Comparison of ENCODE assay signal across 19 cellular contexts in the genomic region with DNA sequence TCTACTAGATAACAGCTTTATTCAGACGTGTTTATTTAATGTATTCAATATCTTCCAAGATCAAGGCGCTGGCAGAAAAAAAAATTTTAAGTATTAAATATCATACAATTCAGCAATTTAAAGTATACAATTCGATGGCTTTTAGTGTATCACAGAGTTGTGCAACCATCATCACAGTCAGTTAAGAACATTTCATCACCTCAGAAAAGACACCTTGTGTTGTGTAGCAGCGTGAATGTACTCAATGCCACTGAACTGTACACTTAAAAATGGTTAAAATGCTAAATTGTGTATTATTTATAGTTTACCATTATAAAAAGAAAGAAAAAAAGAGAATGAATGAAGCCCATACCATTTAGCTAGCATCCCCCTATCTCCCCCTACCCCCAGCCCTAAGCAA.
DNase-seq lines count a peak whose midpoint lies in the region; ATAC-seq and TF ChIP-seq lines count a peak whose summit lies in the region.
"Had no signal": no experiment of that assay in that cellular context is flagged by ENCODE, and none has a peak within 500 bp of the region (broad histone marks: within the 10 kb centered on the region; RNA-seq: fewer than 3 reads in every experiment).

No MANE protein-coding gene starts in this region.

- intact Hi-C loops in spleen (cut with DNase I; ENCODE audit: low total_unique reads): no loop called here
- intact Hi-C loops in posterior cingulate gyrus (cut with DNase I): no loop called here

- TF ChIP-seq POLR2A in spleen (IDR thresholded peaks at IDR 0.05): no peak

- peak overlapping the region in 5 of 8 donors; percentile 45 to 86 (median 61) for H3K27ac ChIP-seq in spleen

- H3K9me3 ChIP-seq in T-helper 17 cell (ENCODE audit: control insufficient read depth, low read length, poor library complexity, severe bottlenecking) (no peaks in the 10 kb centered on the region), spleen (peaks cover 0 to 19% (median 11%) of the 10 kb centered on the region in 8 donors)
- H3K9me3 ChIP-seq: esophagus muscularis mucosa had no signal

- DNase-seq in T-helper 17 cell (no peak), iris pigment epithelial cell (ENCODE audit: low read depth) (peak; percentile 81), spleen (no peak), NCI-H2107 treated with DMSO at 0.1 percent for 48 hours (lab: John Stamatoyannopoulos, UW; ENCODE audit: unreplicated experiment) (no peak), posterior cingulate gyrus (no peak)
- no peak for DNase-seq in stimulated activated CD4-positive, alpha-beta T cell treated with anti-CD3 and anti-CD28 coated beads, Interleukin-1b, Interleukin-23, amount 100 ng/mL, for 48 hours
- DNase-seq: activated CD4-positive, alpha-beta T cell treated with anti-CD3 and anti-CD28 coated beads for 48 hours; activated CD8-positive, alpha-beta memory T cell treated with anti-CD3 and anti-CD28 coated beads, Interleukin-2, amount 50 U/mL, for 4 hours; activated effector memory CD4-positive, alpha-beta T cell treated with Interleukin-2 at 50 U/mL for 16 hours; adrenal gland; Calu3; H9; NCI-H146; NCI-H82; stimulated activated CD4-positive, alpha-beta T cell treated with anti-CD3 and anti-CD28 coated beads, Interleukin-2, amount 100 ng/mL, for 24 hours had no signal

- H3K4me3 Mint-ChIP-seq in IgD-negative memory B cell: peak overlapping the region in 2 of 4 donors; percentile 15 to 75
- H3K4me3 Mint-ChIP-seq in T-helper 17 cell: no peak overlapping the region
- H3K4me3 Mint-ChIP-seq: H9; stimulated activated naive CD8-positive, alpha-beta T cell treated with anti-CD3 and anti-CD28 coated beads, Interleukin-15, Interleukin-2, amounts not matched to agents 100 ng/mL and 50 ng/mL, for 24 hours had no signal

- no peak for TF ChIP-seq CTCF in spleen (IDR thresholded peaks at IDR 0.05 in 8 of 11, conservative IDR thresholded peaks at IDR 0.05 in 3 of 11)

- H3K4me1 Mint-ChIP-seq in IgD-negative memory B cell: peaks cover 18 to 42% (median 24%) of the 10 kb centered on the region in 3 donors
- peaks cover 28% of the 10 kb centered on the region for H3K4me1 Mint-ChIP-seq in T-helper 17 cell

- H3K4me1 ChIP-seq in spleen: peaks cover 9 to 55% (median 36%) of the 10 kb centered on the region in 6 donors

- H3K36me3 Mint-ChIP-seq in IgD-negative memory B cell (peaks cover 6% of the 10 kb centered on the region), T-helper 17 cell (ENCODE audit: low read depth) (no peaks in the 10 kb centered on the region)

- no peak for ATAC-seq in T-helper 17 cell

- H3K36me3 ChIP-seq in spleen: peaks cover 0 to 24% (median 0%) of the 10 kb centered on the region in 6 donors
- H3K36me3 ChIP-seq: adrenal gland, cardiac muscle cell had no signal

- H3K27ac Mint-ChIP-seq in IgD-negative memory B cell (peak overlapping the region; percentile 86 to 95 (median 87)), T-helper 17 cell (peak overlapping the region; percentile 86)
- H3K27ac Mint-ChIP-seq: H9 had no signal

- H3K27me3 ChIP-seq in spleen (replicated peaks in 1 of 7): no peaks in the 10 kb centered on the region
- H3K27me3 ChIP-seq: adrenal gland, cardiac muscle cell, esophagus muscularis mucosa had no signal

- H3K9me3 Mint-ChIP-seq in IgD-negative memory B cell: peaks cover 3 to 7% (median 5%) of the 10 kb centered on the region in 3 donors
- H3K9me3 Mint-ChIP-seq: stimulated activated naive CD8-positive, alpha-beta T cell treated with anti-CD3 and anti-CD28 coated beads, Interleukin-15, Interleukin-2, amounts not matched to agents 100 ng/mL and 50 ng/mL, for 24 hours had no signal

- H3K4me3 ChIP-seq in spleen: no peak overlapping the region
- H3K4me3 ChIP-seq: adrenal gland, cardiac muscle cell, esophagus muscularis mucosa had no signal

- H3K27me3 Mint-ChIP-seq in IgD-negative memory B cell (no peaks in the 10 kb centered on the region), T-helper 17 cell (no peaks in the 10 kb centered on the region)
- H3K27me3 Mint-ChIP-seq: stimulated activated naive CD8-positive, alpha-beta T cell treated with anti-CD3 and anti-CD28 coated beads, Interleukin-15, Interleukin-2, amounts not matched to agents 100 ng/mL and 50 ng/mL, for 24 hours had no signal

- WGBS in spleen, 5 donors: 54 to 82% (median 65%) methylated on average over 4 of the region's 4 CpGs
